In genomic region chr4:4284827-4285618, GRCh38 we compare ENCODE assay signal across 15 cellular contexts. TPM values are rescaled to one million over a fixed set of nuclear protein-coding genes. Genes with fewer than 3 reads are reported as not detected.
A peak's percentile ranks its signal among the peaks of the same experiment; 100 is the strongest.
DNase-seq lines count a peak whose midpoint lies in the region; FAIRE-seq and TF ChIP-seq lines count a peak whose summit lies in the region.
"Had no signal": no experiment of that assay in that cellular context is flagged by ENCODE, and none has a peak within 500 bp of the region (broad histone marks: within the 10 kb centered on the region; RNA-seq: fewer than 3 reads in every experiment).

No MANE protein-coding gene starts in this region.

- no peaks in the 10 kb centered on the region for H4K20me1 ChIP-seq in keratinocyte (ENCODE audit: control insufficient read depth, extremely low read depth, insufficient read depth, low read length)

- peaks cover 24 to 37% of the 10 kb centered on the region in 2 experiments for H3K36me3 ChIP-seq in keratinocyte (ENCODE audit: control insufficient read depth in 2 of 2, extremely low read depth in 1 of 2, insufficient read depth in 2 of 2, low read length in 2 of 2)
- H3K36me3 ChIP-seq: uterus had no signal

- no peak for TF ChIP-seq CTCF in keratinocyte (optimal IDR thresholded peaks at IDR 0.05 in 1 of 3, IDR thresholded peaks at IDR 0.05 in 1 of 3, conservative IDR thresholded peaks at IDR 0.05 in 1 of 3; ENCODE audit: extremely low read depth in 1 of 3, insufficient read depth in 2 of 3, low read length in 3 of 3)

- no peak overlapping the region for H3K4me3 Mint-ChIP-seq in activated T-helper 1 cell treated with anti-CD3 and anti-CD28 coated beads, Interleukin-12 subunit alpha, Interleukin-12 subunit beta, Interleukin-2, Interleukin-4 antibody, amounts not matched to agents 30 ng/mL and 10 ng/mL and 1 ng/mL, durations not matched to agents 14 hours and 24 hours and 36 hours
- H3K4me3 Mint-ChIP-seq: activated CD4-positive, alpha-beta memory T cell treated with anti-CD3 and anti-CD28 coated beads for 36 hours; H9 had no signal

- H3K27me3 ChIP-seq in keratinocyte (ENCODE audit: control insufficient read depth, extremely low read depth, insufficient read depth, low read length): no peaks in the 10 kb centered on the region
- H3K27me3 ChIP-seq: adrenal gland, uterus had no signal

- H3K27me3 Mint-ChIP-seq in activated T-helper 1 cell treated with anti-CD3 and anti-CD28 coated beads, Interleukin-12 subunit alpha, Interleukin-12 subunit beta, Interleukin-2, Interleukin-4 antibody, amounts not matched to agents 30 ng/mL and 10 ng/mL and 1 ng/mL, durations not matched to agents 14 hours and 24 hours and 36 hours (ENCODE audit: insufficient read depth): no peaks in the 10 kb centered on the region
- H3K27me3 Mint-ChIP-seq: activated CD4-positive, alpha-beta memory T cell treated with anti-CD3 and anti-CD28 coated beads for 36 hours; naive B cell had no signal

- peaks cover 41% of the 10 kb centered on the region for H3K36me3 Mint-ChIP-seq in activated T-helper 1 cell treated with anti-CD3 and anti-CD28 coated beads, Interleukin-12 subunit alpha, Interleukin-12 subunit beta, Interleukin-2, Interleukin-4 antibody, amounts not matched to agents 30 ng/mL and 10 ng/mL and 1 ng/mL, durations not matched to agents 14 hours and 24 hours and 36 hours (ENCODE audit: low read depth)

- FAIRE-seq in keratinocyte (lab: Jason Lieb, UNC): peak; percentile 26

- intact Hi-C loops in activated T-helper 1 cell treated with anti-CD3 and anti-CD28 coated beads, Interleukin-12 subunit alpha, Interleukin-12 subunit beta, Interleukin-2, Interleukin-4 antibody, amounts not matched to agents 30 ng/mL and 10 ng/mL and 1 ng/mL, durations not matched to agents 14 hours and 24 hours and 36 hours (cut with micrococcal nuclease): no loop called here

- H2AFZ ChIP-seq in keratinocyte (ENCODE audit: control insufficient read depth, low read length): no peak overlapping the region

- H3K9me3 Mint-ChIP-seq in activated T-helper 1 cell treated with anti-CD3 and anti-CD28 coated beads, Interleukin-12 subunit alpha, Interleukin-12 subunit beta, Interleukin-2, Interleukin-4 antibody, amounts not matched to agents 30 ng/mL and 10 ng/mL and 1 ng/mL, durations not matched to agents 14 hours and 24 hours and 36 hours: no peaks in the 10 kb centered on the region
- H3K9me3 Mint-ChIP-seq: activated CD4-positive, alpha-beta memory T cell treated with anti-CD3 and anti-CD28 coated beads for 36 hours; H9; naive B cell had no signal

- peaks cover 15% of the 10 kb centered on the region for H3K4me1 ChIP-seq in keratinocyte (ENCODE audit: control insufficient read depth, extremely low read depth, insufficient read depth, low read length)

- peaks cover 53% of the 10 kb centered on the region for H3K79me2 ChIP-seq in keratinocyte (ENCODE audit: control insufficient read depth, insufficient read depth, low read length)

- H3K4me2 ChIP-seq in keratinocyte (ENCODE audit: control insufficient read depth, extremely low read depth, insufficient read depth, low read depth, low read length): no peak overlapping the region

- peak overlapping the region; percentile 45 for H3K27ac Mint-ChIP-seq in activated T-helper 1 cell treated with anti-CD3 and anti-CD28 coated beads, Interleukin-12 subunit alpha, Interleukin-12 subunit beta, Interleukin-2, Interleukin-4 antibody, amounts not matched to agents 30 ng/mL and 10 ng/mL and 1 ng/mL, durations not matched to agents 14 hours and 24 hours and 36 hours
- H3K27ac Mint-ChIP-seq: activated CD4-positive, alpha-beta memory T cell treated with anti-CD3 and anti-CD28 coated beads for 36 hours had no signal

- H3K4me3 ChIP-seq in keratinocyte (ENCODE audit: control insufficient read depth in 2 of 3, extremely low read depth in 1 of 3, insufficient read depth in 2 of 3, low read depth in 1 of 3, low read length in 3 of 3): no peak overlapping the region
- H3K4me3 ChIP-seq: adrenal gland, uterus had no signal

- H3K9me3 ChIP-seq in keratinocyte (ENCODE audit: control insufficient read depth, low read depth, low read length): no peaks in the 10 kb centered on the region
- H3K9me3 ChIP-seq: adrenal gland, uterus had no signal

- no peaks in the 10 kb centered on the region for H3K9me1 ChIP-seq in keratinocyte (ENCODE audit: control insufficient read depth, extremely low read depth, insufficient read depth, low read length)

- H3K27ac ChIP-seq in keratinocyte (ENCODE audit: control insufficient read depth, insufficient read depth, low read length): no peak overlapping the region
- H3K27ac ChIP-seq: adrenal gland, uterus had no signal

- peaks cover 24% of the 10 kb centered on the region for H3K4me1 Mint-ChIP-seq in activated T-helper 1 cell treated with anti-CD3 and anti-CD28 coated beads, Interleukin-12 subunit alpha, Interleukin-12 subunit beta, Interleukin-2, Interleukin-4 antibody, amounts not matched to agents 30 ng/mL and 10 ng/mL and 1 ng/mL, durations not matched to agents 14 hours and 24 hours and 36 hours (ENCODE audit: low read depth)

- dilution Hi-C loops in keratinocyte (cut with MboI; ENCODE audit: extremely low pct_ligation_motif_present, low sequenced_read_pairs): no loop called here

- H3K9ac ChIP-seq in keratinocyte (ENCODE audit: control insufficient read depth, extremely low read depth, insufficient read depth, low read length): no peak overlapping the region

- DNase-seq in CMK (ENCODE audit: low read depth) (peak; percentile 65), HUDEP-2 (lab: John Stamatoyannopoulos, UW; ENCODE audit: unreplicated experiment in 76 of 76) (peak in 40 of 76 experiments; percentile 1 to 42 (median 16)), keratinocyte (ENCODE audit: low read depth, low spot score) (no peak), NOMO-1 treated with DMSO at 0.1 percent for 48 hours (lab: John Stamatoyannopoulos, UW; ENCODE audit: unreplicated experiment) (no peak), T-helper 9 cell (no peak), NCI-H2081 (lab: John Stamatoyannopoulos, UW) (no peak), AG08395 (ENCODE audit: low spot score) (no peak)
- no peak for DNase-seq in activated T-helper 1 cell treated with anti-CD3 and anti-CD28 coated beads, Interleukin-12 subunit alpha, Interleukin-12 subunit beta, Interleukin-2, Interleukin-4 antibody, amounts not matched to agents 30 ng/mL and 10 ng/mL and 1 ng/mL, durations not matched to agents 14 hours and 24 hours and 36 hours (ENCODE audit: low spot score)
- DNase-seq: activated CD4-positive, alpha-beta memory T cell treated with anti-CD3 and anti-CD28 coated beads for 36 hours; COR-L47; H9; naive B cell; NCI-H510A treated with DMSO at 0.1 percent for 48 hours; uterus had no signal

RNA-seq across cellular contexts. Expression of gene LYAR, which starts 4.9 kb away (rescaled TPM):
- total RNA-seq in activated T-helper 1 cell treated with anti-CD3 and anti-CD28 coated beads, Interleukin-12 subunit alpha, Interleukin-12 subunit beta, Interleukin-2, Interleukin-4 antibody, amounts not matched to agents 30 ng/mL and 10 ng/mL and 1 ng/mL, durations not matched to agents 14 hours and 24 hours and 36 hours: 86.8 and 88.3 TPM in 2 replicates
- 6.7 to 21.5 TPM (median 19.8 TPM) in 3 replicates for polyA plus RNA-seq in keratinocyte
- polyA plus RNA-seq in keratinocyte (2011; ENCODE audit: low read depth): 29.4 TPM
- 12.1 and 14.5 TPM in 2 replicates for polyA plus RNA-seq in keratinocyte (2011; cell fraction: cytosol; rRNA removed)
- polyA plus RNA-seq in keratinocyte (2011; cell fraction: nucleus; rRNA removed): 8.5 and 14.1 TPM in 2 replicates
- 22.8 and 35.2 TPM in 2 replicates for polyA plus RNA-seq in keratinocyte (2012; ENCODE audit: low replicate concordance)
- polyA minus RNA-seq in keratinocyte: 0.30 to 6.2 TPM (median 1.1 TPM) in 3 replicates
- 7.1 TPM for polyA minus RNA-seq in keratinocyte (2011; cell fraction: cytosol; rRNA and poly(A)+ RNA removed)
- polyA minus RNA-seq in keratinocyte (2011; cell fraction: nucleus; rRNA and poly(A)+ RNA removed): 2.1 and 5.0 TPM in 2 replicates

RNA-seq across cellular contexts. Expression of gene ZBTB49, which starts 5.0 kb away (rescaled TPM):
- total RNA-seq in activated T-helper 1 cell treated with anti-CD3 and anti-CD28 coated beads, Interleukin-12 subunit alpha, Interleukin-12 subunit beta, Interleukin-2, Interleukin-4 antibody, amounts not matched to agents 30 ng/mL and 10 ng/mL and 1 ng/mL, durations not matched to agents 14 hours and 24 hours and 36 hours: 7.4 and 8.5 TPM in 2 replicates
- 2.1 to 4.2 TPM (median 3.8 TPM) in 3 replicates for polyA plus RNA-seq in keratinocyte
- 12.5 TPM for polyA plus RNA-seq in keratinocyte (2011; ENCODE audit: low read depth)
- polyA plus RNA-seq in keratinocyte (2011; cell fraction: cytosol; rRNA removed): 1.5 and 2.4 TPM in 2 replicates
- polyA plus RNA-seq in keratinocyte (2011; cell fraction: nucleus; rRNA removed): 10.2 and 10.8 TPM in 2 replicates
- polyA plus RNA-seq in keratinocyte (2012; ENCODE audit: low replicate concordance): 1.9 and 2.5 TPM in 2 replicates
- 2.2 to 6.4 TPM (median 4.4 TPM) in 3 replicates for polyA minus RNA-seq in keratinocyte
- polyA minus RNA-seq in keratinocyte (2011; cell fraction: cytosol; rRNA and poly(A)+ RNA removed): 2.9 TPM
- 3.3 and 4.0 TPM in 2 replicates for polyA minus RNA-seq in keratinocyte (2011; cell fraction: nucleus; rRNA and poly(A)+ RNA removed)

RNA-seq across cellular contexts. Expression of gene TMEM128, which starts 37.0 kb away (rescaled TPM):
- total RNA-seq in activated T-helper 1 cell treated with anti-CD3 and anti-CD28 coated beads, Interleukin-12 subunit alpha, Interleukin-12 subunit beta, Interleukin-2, Interleukin-4 antibody, amounts not matched to agents 30 ng/mL and 10 ng/mL and 1 ng/mL, durations not matched to agents 14 hours and 24 hours and 36 hours: 17.7 and 19.9 TPM in 2 replicates
- 23.4 to 32.7 TPM (median 23.9 TPM) in 3 replicates for polyA plus RNA-seq in keratinocyte
- polyA plus RNA-seq in keratinocyte (2011; ENCODE audit: low read depth): 1.9 TPM
- 19.1 and 30.2 TPM in 2 replicates for polyA plus RNA-seq in keratinocyte (2011; cell fraction: cytosol; rRNA removed)
- polyA plus RNA-seq in keratinocyte (2011; cell fraction: nucleus; rRNA removed): 21.2 and 24.7 TPM in 2 replicates
- polyA plus RNA-seq in keratinocyte (2012; ENCODE audit: low replicate concordance): 15.1 and 20.9 TPM in 2 replicates
- polyA minus RNA-seq in keratinocyte: 3.2 to 14.0 TPM (median 12.6 TPM) in 3 replicates
- polyA minus RNA-seq in keratinocyte (2011; cell fraction: cytosol; rRNA and poly(A)+ RNA removed): 9.6 TPM
- polyA minus RNA-seq in keratinocyte (2011; cell fraction: nucleus; rRNA and poly(A)+ RNA removed): 5.3 and 10.2 TPM in 2 replicates

RNA-seq across cellular contexts. Expression of gene OTOP1, which starts 58.3 kb away (rescaled TPM):
- not detected in 2 replicates for total RNA-seq in activated T-helper 1 cell treated with anti-CD3 and anti-CD28 coated beads, Interleukin-12 subunit alpha, Interleukin-12 subunit beta, Interleukin-2, Interleukin-4 antibody, amounts not matched to agents 30 ng/mL and 10 ng/mL and 1 ng/mL, durations not matched to agents 14 hours and 24 hours and 36 hours
- not detected in 3 replicates for polyA plus RNA-seq in keratinocyte
- not detected for polyA plus RNA-seq in keratinocyte (2011; ENCODE audit: low read depth)
- not detected in 2 replicates for polyA plus RNA-seq in keratinocyte (2011; cell fraction: cytosol; rRNA removed)
- not detected in 2 replicates for polyA plus RNA-seq in keratinocyte (2011; cell fraction: nucleus; rRNA removed)
- not detected in 2 replicates for polyA plus RNA-seq in keratinocyte (2012; ENCODE audit: low replicate concordance)
- polyA minus RNA-seq in keratinocyte: 0.10 TPM in 1 of 3 replicates, not detected in the others
- not detected for polyA minus RNA-seq in keratinocyte (2011; cell fraction: cytosol; rRNA and poly(A)+ RNA removed)
- polyA minus RNA-seq in keratinocyte (2011; cell fraction: nucleus; rRNA and poly(A)+ RNA removed): not detected in 2 replicates
- total RNA-seq: activated CD4-positive, alpha-beta memory T cell treated with anti-CD3 and anti-CD28 coated beads for 36 hours; adrenal gland; H9; uterus had no signal
- polyA plus RNA-seq: adrenal gland had no signal

Comparison
In these comparisons a context has a peak if more than half of its experiments do, and no peak if none do; other contexts are left out.
1. DNase-seq: peak in CMK (single experiment) and HUDEP-2 (40 of 76); none in activated T-helper 1 cell treated with anti-CD3 and anti-CD28 coated beads, Interleukin-12 subunit alpha, Interleukin-12 subunit beta, Interleukin-2, Interleukin-4 antibody, amounts not matched to agents 30 ng/mL and 10 ng/mL and 1 ng/mL, durations not matched to agents 14 hours and 24 hours and 36 hours (single experiment), keratinocyte (single experiment), NOMO-1 treated with DMSO at 0.1 percent for 48 hours (single experiment), T-helper 9 cell (single experiment), NCI-H2081 (0 of 2) and AG08395 (single experiment).